In genomic region chr9:81609782-81610738, GRCh38 we compare ENCODE assay signal across 11 cellular contexts.
A peak's percentile ranks its signal among the peaks of the same experiment; 100 is the strongest.
DNase-seq lines count a peak whose midpoint lies in the region; ATAC-seq and TF ChIP-seq lines count a peak whose summit lies in the region.
"Had no signal": no experiment of that assay in that cellular context is flagged by ENCODE, and none has a peak within 500 bp of the region (broad histone marks: within the 10 kb centered on the region; RNA-seq: fewer than 3 reads in every experiment).

No MANE protein-coding gene starts in this region.

- ATAC-seq in RWPE2 (ENCODE audit: low read depth) = peak; percentile 41; the same call in 1 of the 3 replicates

- no peaks in the 10 kb centered on the region for H4K20me1 ChIP-seq in hepatocyte (ENCODE audit: insufficient read depth, poor library complexity, severe bottlenecking)

- no peaks in the 10 kb centered on the region for H3K4me1 ChIP-seq in RWPE2 (ENCODE audit: insufficient read depth, poor library complexity, severe bottlenecking)
- peaks cover 20% of the 10 kb centered on the region for H3K4me1 ChIP-seq in hepatocyte (ENCODE audit: insufficient read depth)
- H3K4me1 ChIP-seq in tibial artery = peaks cover 0 to 35% (median 15%) of the 10 kb centered on the region in 4 donors

- no peaks in the 10 kb centered on the region for H3K9me2 ChIP-seq in hepatocyte (replicated peaks; ENCODE audit: insufficient read depth)

- intact Hi-C loops in tibial artery (cut with DNase I; ENCODE audit: low total_unique reads) = loop anchor here (5.0 kb wide), 1 partner anchor 77 kb away; the partner anchor contains the start of gene TLE1

- H3K79me2 ChIP-seq in hepatocyte = peaks cover 19% of the 10 kb centered on the region

- H2AFZ ChIP-seq in hepatocyte = no peak overlapping the region

- H3K27me3 ChIP-seq in RWPE2 (ENCODE audit: insufficient read depth, poor library complexity, severe bottlenecking) = no peaks in the 10 kb centered on the region
- H3K27me3 ChIP-seq in hepatocyte = no peaks in the 10 kb centered on the region
- H3K27me3 ChIP-seq in tibial artery = no peaks in the 10 kb centered on the region
- H3K27me3 ChIP-seq: neutrophil had no signal

- no peak overlapping the region for H3K4me3 ChIP-seq in RWPE2 (ENCODE audit: severe bottlenecking)
- H3K4me3 ChIP-seq in hepatocyte = no peak overlapping the region
- no peak overlapping the region for H3K4me3 ChIP-seq in tibial artery

- 81% methylated on average over 8 of the region's 8 CpGs for WGBS in hepatocyte (ENCODE audit: low lambda C conversion rate, missing lambda C conversion rate)

- H3K27ac ChIP-seq in RWPE2 (ENCODE audit: poor library complexity, severe bottlenecking) (no peak overlapping the region), hepatocyte (peak overlapping the region; percentile 44), tibial artery (peak overlapping the region; percentile 15 to 50)
- H3K27ac ChIP-seq: epithelial cell of prostate, neutrophil had no signal

- TF ChIP-seq CTCF in RWPE2 (IDR thresholded peaks at IDR 0.05; ENCODE audit: poor library complexity, severe bottlenecking) = no peak
- TF ChIP-seq CTCF in hepatocyte (IDR thresholded peaks at IDR 0.05; ENCODE audit: poor library complexity) = no peak
- TF ChIP-seq CTCF in tibial artery (IDR thresholded peaks at IDR 0.05) = no peak

- no peaks in the 10 kb centered on the region for H3K9me3 ChIP-seq in RWPE2 (ENCODE audit: severe bottlenecking)
- H3K9me3 ChIP-seq in hepatocyte (ENCODE audit: low read depth) = no peaks in the 10 kb centered on the region
- H3K9me3 ChIP-seq in tibial artery = no peaks in the 10 kb centered on the region
- H3K9me3 ChIP-seq: neutrophil had no signal

- H3K36me3 ChIP-seq in RWPE2 (ENCODE audit: low read depth) (peaks cover 29% of the 10 kb centered on the region), hepatocyte (replicated peaks; ENCODE audit: insufficient read depth, low read depth) (no peaks in the 10 kb centered on the region), tibial artery (peaks cover 23 to 64% (median 28%) of the 10 kb centered on the region in 3 donors)

- H3K4me2 ChIP-seq in hepatocyte = no peak overlapping the region

- DNase-seq in NCI-H2171 treated with DMSO at 0.1 percent for 48 hours (lab: John Stamatoyannopoulos, UW) (peak; percentile 48), NCI-H2171 (lab: John Stamatoyannopoulos, UW) (no peak), RWPE2 (ENCODE audit: low spot score) (no peak), hepatocyte (ENCODE audit: low spot score) (no peak), tibial artery (no peak), midbrain (lab: John Stamatoyannopoulos, UW) (no peak), GM19238 (ENCODE audit: insufficient read length, low spot score) (no peak), NCI-H2227 treated with DMSO at 0.1 percent for 48 hours (lab: John Stamatoyannopoulos, UW) (no peak)
- DNase-seq: NCI-H1417 treated with DMSO at 0.1 percent for 48 hours had no signal
